In genomic region chr7:22676385-22676784, GRCh38 we compare ENCODE assay signal across 16 cellular contexts. TPM values are rescaled to one million over a fixed set of nuclear protein-coding genes. Genes with fewer than 3 reads are reported as not detected.
DNase-seq lines count a peak whose midpoint lies in the region; ATAC-seq and TF ChIP-seq lines count a peak whose summit lies in the region.
"Had no signal": no experiment of that assay in that cellular context is flagged by ENCODE, and none has a peak within 500 bp of the region (broad histone marks: within the 10 kb centered on the region; RNA-seq: fewer than 3 reads in every experiment).

No MANE protein-coding gene starts in this region.

- no TSS peak for BruUV-seq in A673 (replicated peaks; lab: Mats Ljungman, UMichigan)

- no peak for DNase-seq in CD8-positive, alpha-beta memory T cell
- DNase-seq in A673 (ENCODE audit: low spot score), result no peak
- DNase-seq in immature natural killer cell, result no peak
- DNase-seq: BE2C, MM.1S, NCI-H2107, right lobe of liver, Right ventricle myocardium superior had no signal

- CTCF ChIA-PET in CD8-positive, alpha-beta memory T cell (lab: Charles Lee), result no interaction called here
- CTCF ChIA-PET in A673 (lab: Charles Lee), result no interaction called here

- H3K27me3 ChIP-seq in ACC112 (ENCODE audit: insufficient read depth, low read length) (no peaks in the 10 kb centered on the region), A673 (replicated peaks; ENCODE audit: insufficient read depth, low read depth, low read length, poor library complexity) (no peaks in the 10 kb centered on the region)
- no peaks in the 10 kb centered on the region for H3K27me3 ChIP-seq in CD8-positive, alpha-beta memory T cell (ENCODE audit: insufficient read depth, low read length, poor library complexity, severe bottlenecking)
- H3K27me3 ChIP-seq: right lobe of liver had no signal

- H3K4me1 ChIP-seq in ACC112 (ENCODE audit: control insufficient read depth, insufficient read depth, low read length, unreplicated experiment) (peaks cover 29% of the 10 kb centered on the region), A673 (ENCODE audit: insufficient read depth, low read length, poor library complexity, severe bottlenecking) (peaks cover 8% of the 10 kb centered on the region)
- H3K4me1 ChIP-seq in CD8-positive, alpha-beta memory T cell (ENCODE audit: insufficient read depth, low read length), result peaks cover 83% of the 10 kb centered on the region
- H3K4me1 ChIP-seq: BE2C, right lobe of liver had no signal

- H3K27ac ChIP-seq in ACC112 (ENCODE audit: low read depth, low read length) (peak overlapping the region; percentile 2; the same call in 1 of the 2 replicates), A673 (ENCODE audit: low read depth, low read length, poor library complexity, severe bottlenecking) (no peak overlapping the region)
- no peak overlapping the region for H3K27ac ChIP-seq in CD8-positive, alpha-beta memory T cell (ENCODE audit: low read depth, low read length)
- H3K27ac ChIP-seq: right lobe of liver had no signal

- POLR2A ChIA-PET in CD8-positive, alpha-beta memory T cell (lab: Charles Lee), result interaction anchor here (0.6 kb wide), 1 partner anchor 472 kb away, joined by 3 read pairs; no protein-coding TSS in a partner anchor
- POLR2A ChIA-PET in A673 (lab: Charles Lee; ENCODE audit: low non-redundant PET), result no interaction called here

- H3K4me1 Mint-ChIP-seq in CD8-positive, alpha-beta memory T cell, result peaks cover 28 to 66% (median 43%) of the 10 kb centered on the region in 3 donors
- H3K4me1 Mint-ChIP-seq in activated naive CD8-positive, alpha-beta T cell (ENCODE audit: low read depth), result peaks cover 79% of the 10 kb centered on the region
- peaks cover 4 to 15% of the 10 kb centered on the region in 2 donors for H3K4me1 Mint-ChIP-seq in immature natural killer cell

- peaks cover 0 to 3% (median 0%) of the 10 kb centered on the region in 3 donors for H3K36me3 Mint-ChIP-seq in CD8-positive, alpha-beta memory T cell
- H3K36me3 Mint-ChIP-seq in activated naive CD8-positive, alpha-beta T cell, result peaks cover 4% of the 10 kb centered on the region
- H3K36me3 Mint-ChIP-seq in immature natural killer cell, result no peaks in the 10 kb centered on the region

- intact Hi-C loops in A673 (cut with micrococcal nuclease; ENCODE audit: unreplicated experiment), result no loop called here

- peak overlapping the region in 1 of 7 donors; percentile 45 for H3K4me3 Mint-ChIP-seq in CD8-positive, alpha-beta memory T cell
- peak overlapping the region; percentile 48 for H3K4me3 Mint-ChIP-seq in activated naive CD8-positive, alpha-beta T cell
- no peak overlapping the region for H3K4me3 Mint-ChIP-seq in immature natural killer cell
- H3K4me3 Mint-ChIP-seq: GM23338, neural crest cell had no signal

- peaks cover 0 to 1% (median 0%) of the 10 kb centered on the region in 5 donors for H3K9me3 Mint-ChIP-seq in CD8-positive, alpha-beta memory T cell
- H3K9me3 Mint-ChIP-seq in activated naive CD8-positive, alpha-beta T cell (ENCODE audit: low read depth), result no peaks in the 10 kb centered on the region
- H3K9me3 Mint-ChIP-seq in immature natural killer cell, result peaks cover 0 to 2% (median 0%) of the 10 kb centered on the region in 6 donors
- H3K9me3 Mint-ChIP-seq: GM23338 had no signal

- H2AFZ ChIP-seq in ACC112 (ENCODE audit: low read length, unreplicated experiment), result peak overlapping the region; percentile 35
- H2AFZ ChIP-seq: GM23338 had no signal

- no peaks in the 10 kb centered on the region for H3K79me2 ChIP-seq in ACC112 (ENCODE audit: control insufficient read depth, insufficient read depth, low read length, unreplicated experiment)

- H3K27me3 Mint-ChIP-seq in CD8-positive, alpha-beta memory T cell, result peaks cover 0 to 3% of the 10 kb centered on the region in 2 donors
- no peaks in the 10 kb centered on the region for H3K27me3 Mint-ChIP-seq in activated naive CD8-positive, alpha-beta T cell
- H3K27me3 Mint-ChIP-seq in immature natural killer cell (ENCODE audit: low read depth in 3 of 3), result peaks cover 0 to 11% (median 2%) of the 10 kb centered on the region in 3 donors

- H3K36me3 ChIP-seq in ACC112 (ENCODE audit: insufficient read depth, low read length), result no peaks in the 10 kb centered on the region
- no peaks in the 10 kb centered on the region for H3K36me3 ChIP-seq in CD8-positive, alpha-beta memory T cell (ENCODE audit: insufficient read depth, low read length)
- H3K36me3 ChIP-seq in A673 (ENCODE audit: insufficient read depth, low read length, poor library complexity, severe bottlenecking), result no peaks in the 10 kb centered on the region
- H3K36me3 ChIP-seq: BE2C, right lobe of liver had no signal

- no peak for TF ChIP-seq CTCF in A673 (conservative IDR thresholded peaks at IDR 0.05; ENCODE audit: low read depth, low read length)

- ATAC-seq in HG02884 (IDR thresholded peaks at IDR 0.05; ENCODE audit: unreplicated experiment), result peak; percentile 54
- no peak for ATAC-seq in GM21526 (IDR thresholded peaks at IDR 0.05; ENCODE audit: low FRiP score, unreplicated experiment)
- no peak for ATAC-seq in GM19463 (IDR thresholded peaks at IDR 0.05; ENCODE audit: unreplicated experiment)
- ATAC-seq: GM23338 had no signal

- no peaks in the 10 kb centered on the region for H3K9me3 ChIP-seq in CD8-positive, alpha-beta memory T cell (ENCODE audit: low read length)
- H3K9me3 ChIP-seq in A673 (ENCODE audit: low read depth, low read length, poor library complexity, severe bottlenecking), result no peaks in the 10 kb centered on the region
- H3K9me3 ChIP-seq: BE2C, right lobe of liver had no signal

- peak overlapping the region in 2 of 8 donors; percentile 45 to 79 for H3K27ac Mint-ChIP-seq in CD8-positive, alpha-beta memory T cell
- H3K27ac Mint-ChIP-seq in activated naive CD8-positive, alpha-beta T cell, result peak overlapping the region; percentile 62
- no peak overlapping the region for H3K27ac Mint-ChIP-seq in immature natural killer cell
- H3K27ac Mint-ChIP-seq: GM23338 had no signal

- H3K4me3 ChIP-seq in ACC112 (ENCODE audit: low read depth, low read length) (no peak overlapping the region), A673 (ENCODE audit: low read depth, low read length, poor library complexity, severe bottlenecking) (no peak overlapping the region)
- peak overlapping the region; percentile 10 for H3K4me3 ChIP-seq in CD8-positive, alpha-beta memory T cell (ENCODE audit: low read length)
- H3K4me3 ChIP-seq: GM23338, lung, right lobe of liver had no signal

RNA-seq across cellular contexts. Expression of gene IL6, which starts 50.6 kb away (rescaled TPM):
- total RNA-seq in CD8-positive, alpha-beta memory T cell, result 1 to 10 TPM in 1 of 2 experiments, under 1 TPM in 1; 0.72 to 1.7 TPM
- polyA plus RNA-seq in CD8-positive, alpha-beta memory T cell, result not detected
- total RNA-seq in A673 (2021), result not detected in 2 replicates
- polyA plus RNA-seq in immature natural killer cell, result not detected
- total RNA-seq: GM23338, neural crest cell had no signal
